Comparison of ENCODE assay signal across 1 cellular context in the genomic region with DNA sequence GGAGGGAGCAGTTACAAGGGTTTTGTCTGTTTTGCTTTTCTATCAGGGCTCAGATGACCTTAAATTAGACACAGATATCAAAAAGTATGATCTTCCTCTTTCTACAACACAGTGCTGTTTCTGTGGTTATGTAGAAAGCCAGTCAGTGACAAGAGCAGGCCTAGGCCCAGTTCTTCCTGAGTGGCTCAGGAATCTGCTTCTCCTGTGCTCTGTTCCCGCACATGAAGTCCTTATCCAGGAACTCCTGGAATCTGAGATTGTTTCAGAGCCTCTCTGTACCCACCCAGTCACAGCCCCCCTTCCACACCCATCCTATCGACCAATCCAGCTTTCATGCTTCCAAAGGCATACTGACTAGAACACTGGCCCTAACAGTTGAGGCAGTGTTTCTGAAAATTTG.
TF ChIP-seq lines count a peak whose summit lies in the region.

No MANE protein-coding gene starts in this region.

TF ChIP-seq in GM23338, 12 proteins besides CTCF, POLR2A, EP300 and RAD21 (continued from another document):
- TF ChIP-seq, protein P1, sequence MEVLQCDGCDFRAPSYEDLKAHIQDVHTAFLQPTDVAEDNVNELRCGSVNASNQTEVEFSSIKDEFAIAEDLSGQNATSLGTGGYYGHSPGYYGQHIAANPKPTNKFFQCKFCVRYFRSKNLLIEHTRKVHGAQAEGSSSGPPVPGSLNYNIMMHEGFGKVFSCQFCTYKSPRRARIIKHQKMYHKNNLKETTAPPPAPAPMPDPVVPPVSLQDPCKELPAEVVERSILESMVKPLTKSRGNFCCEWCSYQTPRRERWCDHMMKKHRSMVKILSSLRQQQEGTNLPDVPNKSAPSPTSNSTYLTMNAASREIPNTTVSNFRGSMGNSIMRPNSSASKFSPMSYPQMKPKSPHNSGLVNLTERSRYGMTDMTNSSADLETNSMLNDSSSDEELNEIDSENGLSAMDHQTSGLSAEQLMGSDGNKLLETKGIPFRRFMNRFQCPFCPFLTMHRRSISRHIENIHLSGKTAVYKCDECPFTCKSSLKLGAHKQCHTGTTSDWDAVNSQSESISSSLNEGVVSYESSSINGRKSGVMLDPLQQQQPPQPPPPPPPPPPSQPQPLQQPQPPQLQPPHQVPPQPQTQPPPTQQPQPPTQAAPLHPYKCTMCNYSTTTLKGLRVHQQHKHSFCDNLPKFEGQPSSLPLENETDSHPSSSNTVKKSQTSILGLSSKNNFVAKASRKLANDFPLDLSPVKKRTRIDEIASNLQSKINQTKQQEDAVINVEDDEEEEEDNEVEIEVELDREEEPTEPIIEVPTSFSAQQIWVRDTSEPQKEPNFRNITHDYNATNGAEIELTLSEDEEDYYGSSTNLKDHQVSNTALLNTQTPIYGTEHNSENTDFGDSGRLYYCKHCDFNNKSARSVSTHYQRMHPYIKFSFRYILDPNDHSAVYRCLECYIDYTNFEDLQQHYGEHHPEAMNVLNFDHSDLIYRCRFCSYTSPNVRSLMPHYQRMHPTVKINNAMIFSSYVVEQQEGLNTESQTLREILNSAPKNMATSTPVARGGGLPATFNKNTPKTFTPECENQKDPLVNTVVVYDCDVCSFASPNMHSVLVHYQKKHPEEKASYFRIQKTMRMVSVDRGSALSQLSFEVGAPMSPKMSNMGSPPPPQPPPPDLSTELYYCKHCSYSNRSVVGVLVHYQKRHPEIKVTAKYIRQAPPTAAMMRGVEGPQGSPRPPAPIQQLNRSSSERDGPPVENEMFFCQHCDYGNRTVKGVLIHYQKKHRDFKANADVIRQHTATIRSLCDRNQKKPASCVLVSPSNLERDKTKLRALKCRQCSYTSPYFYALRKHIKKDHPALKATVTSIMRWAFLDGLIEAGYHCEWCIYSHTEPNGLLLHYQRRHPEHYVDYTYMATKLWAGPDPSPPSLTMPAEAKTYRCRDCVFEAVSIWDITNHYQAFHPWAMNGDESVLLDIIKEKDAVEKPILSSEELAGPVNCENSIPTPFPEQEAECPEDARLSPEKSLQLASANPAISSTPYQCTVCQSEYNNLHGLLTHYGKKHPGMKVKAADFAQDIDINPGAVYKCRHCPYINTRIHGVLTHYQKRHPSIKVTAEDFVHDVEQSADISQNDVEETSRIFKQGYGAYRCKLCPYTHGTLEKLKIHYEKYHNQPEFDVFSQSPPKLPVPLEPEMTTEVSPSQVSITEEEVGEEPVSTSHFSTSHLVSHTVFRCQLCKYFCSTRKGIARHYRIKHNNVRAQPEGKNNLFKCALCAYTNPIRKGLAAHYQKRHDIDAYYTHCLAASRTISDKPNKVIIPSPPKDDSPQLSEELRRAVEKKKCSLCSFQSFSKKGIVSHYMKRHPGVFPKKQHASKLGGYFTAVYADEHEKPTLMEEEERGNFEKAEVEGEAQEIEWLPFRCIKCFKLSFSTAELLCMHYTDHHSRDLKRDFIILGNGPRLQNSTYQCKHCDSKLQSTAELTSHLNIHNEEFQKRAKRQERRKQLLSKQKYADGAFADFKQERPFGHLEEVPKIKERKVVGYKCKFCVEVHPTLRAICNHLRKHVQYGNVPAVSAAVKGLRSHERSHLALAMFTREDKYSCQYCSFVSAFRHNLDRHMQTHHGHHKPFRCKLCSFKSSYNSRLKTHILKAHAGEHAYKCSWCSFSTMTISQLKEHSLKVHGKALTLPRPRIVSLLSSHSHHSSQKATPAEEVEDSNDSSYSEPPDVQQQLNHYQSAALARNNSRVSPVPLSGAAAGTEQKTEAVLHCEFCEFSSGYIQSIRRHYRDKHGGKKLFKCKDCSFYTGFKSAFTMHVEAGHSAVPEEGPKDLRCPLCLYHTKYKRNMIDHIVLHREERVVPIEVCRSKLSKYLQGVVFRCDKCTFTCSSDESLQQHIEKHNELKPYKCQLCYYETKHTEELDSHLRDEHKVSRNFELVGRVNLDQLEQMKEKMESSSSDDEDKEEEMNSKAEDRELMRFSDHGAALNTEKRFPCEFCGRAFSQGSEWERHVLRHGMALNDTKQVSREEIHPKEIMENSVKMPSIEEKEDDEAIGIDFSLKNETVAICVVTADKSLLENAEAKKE (CRISPR knock-in tag; IDR thresholded peaks at IDR 0.05): no peak
- TF ChIP-seq CREB1 (CRISPR knock-in tag; IDR thresholded peaks at IDR 0.05; ENCODE audit: low read depth) (no peak), NANOG (IDR thresholded peaks at IDR 0.05; ENCODE audit: borderline replicate concordance) (no peak), ZNF331 (CRISPR knock-in tag; IDR thresholded peaks at IDR 0.05; ENCODE audit: low read depth) (no peak), EZH2 (IDR thresholded peaks at IDR 0.05; ENCODE audit: low read depth, unreplicated experiment) (no peak)
- TF ChIP-seq, protein P2, sequence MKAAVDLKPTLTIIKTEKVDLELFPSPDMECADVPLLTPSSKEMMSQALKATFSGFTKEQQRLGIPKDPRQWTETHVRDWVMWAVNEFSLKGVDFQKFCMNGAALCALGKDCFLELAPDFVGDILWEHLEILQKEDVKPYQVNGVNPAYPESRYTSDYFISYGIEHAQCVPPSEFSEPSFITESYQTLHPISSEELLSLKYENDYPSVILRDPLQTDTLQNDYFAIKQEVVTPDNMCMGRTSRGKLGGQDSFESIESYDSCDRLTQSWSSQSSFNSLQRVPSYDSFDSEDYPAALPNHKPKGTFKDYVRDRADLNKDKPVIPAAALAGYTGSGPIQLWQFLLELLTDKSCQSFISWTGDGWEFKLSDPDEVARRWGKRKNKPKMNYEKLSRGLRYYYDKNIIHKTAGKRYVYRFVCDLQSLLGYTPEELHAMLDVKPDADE (IDR thresholded peaks at IDR 0.05): no peak
